ENCODE assay signal across 9 cellular contexts in genomic region chr14:105420976-105421674, GRCh38. TPM values are rescaled to one million over a fixed set of nuclear protein-coding genes. Genes with fewer than 3 reads are reported as not detected.
DNase-seq lines count a peak whose midpoint lies in the region; ATAC-seq, FAIRE-seq and TF ChIP-seq lines count a peak whose summit lies in the region.
"Had no signal": no experiment of that assay in that cellular context is flagged by ENCODE, and none has a peak within 500 bp of the region (broad histone marks: within the 10 kb centered on the region; RNA-seq: fewer than 3 reads in every experiment).

No MANE protein-coding gene starts in this region.

- peak overlapping the region; percentile 79 for H3K9ac ChIP-seq in colonic mucosa (ENCODE audit: low read depth in 2 of 2, low read length in 2 of 2)

- intact Hi-C loops in colonic mucosa (cut with DNase I), result no loop called here

- H3K27me3 ChIP-seq in AG04450 (ENCODE audit: control insufficient read depth, insufficient read depth, low read length) (no peaks in the 10 kb centered on the region), colonic mucosa (no peaks in the 10 kb centered on the region), muscle layer of duodenum (ENCODE audit: low read depth, low read length) (no peaks in the 10 kb centered on the region)

- H3K4me1 ChIP-seq in colonic mucosa, result peaks cover 16% of the 10 kb centered on the region
- H3K4me1 ChIP-seq in muscle layer of duodenum (ENCODE audit: control insufficient read depth in 1 of 2, insufficient read depth in 2 of 2, low read length in 2 of 2), result peaks cover 4 to 36% of the 10 kb centered on the region in 2 donors

- peak overlapping the region; percentile 80 for H3K4me3 ChIP-seq in AG04450 (ENCODE audit: low read depth, low read length)
- H3K4me3 ChIP-seq in LNCaP clone FGC (ENCODE audit: low read depth, low read length), result peak overlapping the region; percentile 93
- peak overlapping the region; percentile 71 for H3K4me3 ChIP-seq in colonic mucosa
- peak overlapping the region; percentile 69 to 76 for H3K4me3 ChIP-seq in muscle layer of duodenum (ENCODE audit: low read depth in 1 of 2, low read length in 2 of 2)

- peak overlapping the region; percentile 31 for H3K27ac ChIP-seq in AG04450 (ENCODE audit: low read depth, low read length)
- no peak overlapping the region for H3K27ac ChIP-seq in colonic mucosa
- peak overlapping the region; percentile 23 for H3K27ac ChIP-seq in muscle layer of duodenum (ENCODE audit: low read length)

- no peak for TF ChIP-seq POLR2A in GM12891 (IDR thresholded peaks at IDR 0.05; ENCODE audit: low read depth, low read length)

- DNase-seq in AG04450 (ENCODE audit: low read depth, low spot score) (no peak), LNCaP clone FGC (ENCODE audit: low read depth) (no peak), colonic mucosa (no peak), GM12891 (ENCODE audit: insufficient read length, low spot score) (no peak), NCI-H2107 (lab: John Stamatoyannopoulos, UW) (no peak)
- DNase-seq: NCI-H345 had no signal

- TF ChIP-seq CTCF in AG04450 (IDR thresholded peaks at IDR 0.05; ENCODE audit: low read depth, low read length) (no peak), LNCaP clone FGC (IDR thresholded peaks at IDR 0.05; ENCODE audit: control insufficient read depth, extremely low read depth, insufficient read depth) (no peak), colonic mucosa (IDR thresholded peaks at IDR 0.05) (no peak)

- FAIRE-seq in GM12891 (lab: Jason Lieb, UNC), result no peak

- CTCF ChIA-PET in AG04450 (lab: Charles Lee), result no interaction called here

- H3K36me3 ChIP-seq in colonic mucosa, result no peaks in the 10 kb centered on the region
- H3K36me3 ChIP-seq in muscle layer of duodenum (ENCODE audit: control insufficient read depth in 1 of 2, insufficient read depth in 2 of 2, low read length in 2 of 2), result no peaks in the 10 kb centered on the region

- ATAC-seq in GM18873 (IDR thresholded peaks at IDR 0.05; ENCODE audit: low FRiP score, unreplicated experiment), result no peak
- no peak for ATAC-seq in GM19351 (IDR thresholded peaks at IDR 0.05; ENCODE audit: unreplicated experiment)

- H3K9me3 ChIP-seq in AG04450 (ENCODE audit: control insufficient read depth, insufficient read depth, low read length) (no peaks in the 10 kb centered on the region; the same call in 1 of the 2 replicates), colonic mucosa (no peaks in the 10 kb centered on the region), muscle layer of duodenum (ENCODE audit: control insufficient read depth in 1 of 2, low read length in 2 of 2) (no peaks in the 10 kb centered on the region)

- POLR2A ChIA-PET in AG04450 (lab: Yijun Ruan, JAX), result no interaction called here

TF ChIP-seq in GM12891, 5 proteins besides CTCF, POLR2A, EP300 and RAD21:
- TF ChIP-seq SPI1 (IDR thresholded peaks at IDR 0.05; ENCODE audit: low read depth, low read length) (no peak), POLR2AphosphoS5 (IDR thresholded peaks at IDR 0.05; ENCODE audit: low read depth, low read length) (no peak), PAX5 (IDR thresholded peaks at IDR 0.05; ENCODE audit: insufficient read depth, low read length, severe bottlenecking) (no peak), TAF1 (IDR thresholded peaks at IDR 0.05; ENCODE audit: low read depth, low read length) (no peak), POU2F2 (IDR thresholded peaks at IDR 0.05; ENCODE audit: low read depth, low read length) (no peak)

RNA-seq across cellular contexts. Expression of gene MTA1, which starts 1.5 kb away (rescaled TPM):
- 36.0 and 48.0 TPM in 2 replicates for polyA plus RNA-seq in AG04450 (2011; rRNA removed)
- 43.6 and 52.1 TPM in 2 replicates for polyA minus RNA-seq in AG04450 (2011; rRNA and poly(A)+ RNA removed)
- 10 to 100 TPM; 47.0 to 90.2 TPM for total RNA-seq in colonic mucosa
- polyA plus RNA-seq in GM12891 (2012; ENCODE audit: low read depth, missing spikeins), result 64.5 TPM

RNA-seq across cellular contexts. Expression of gene TEX22, which starts 22.8 kb away (rescaled TPM):
- polyA plus RNA-seq in AG04450 (2011; rRNA removed), result 0.05 and 0.14 TPM in 2 replicates
- 0.14 and 0.39 TPM in 2 replicates for polyA minus RNA-seq in AG04450 (2011; rRNA and poly(A)+ RNA removed)
- 1 to 10 TPM; 1.4 to 2.4 TPM for total RNA-seq in colonic mucosa
- 0.32 TPM for polyA plus RNA-seq in GM12891 (2012; ENCODE audit: low read depth, missing spikeins)

RNA-seq across cellular contexts. Expression of gene CRIP2, which starts 53.5 kb away (rescaled TPM):
- 28.2 and 43.8 TPM in 2 replicates for polyA plus RNA-seq in AG04450 (2011; rRNA removed)
- 6.6 and 9.3 TPM in 2 replicates for polyA minus RNA-seq in AG04450 (2011; rRNA and poly(A)+ RNA removed)
- total RNA-seq in colonic mucosa, result 10 to 100 TPM; 11.3 to 20.3 TPM
- 0.68 TPM for polyA plus RNA-seq in GM12891 (2012; ENCODE audit: low read depth, missing spikeins)
